Comparison of ENCODE assay signal across 14 cellular contexts in the genomic region with DNA sequence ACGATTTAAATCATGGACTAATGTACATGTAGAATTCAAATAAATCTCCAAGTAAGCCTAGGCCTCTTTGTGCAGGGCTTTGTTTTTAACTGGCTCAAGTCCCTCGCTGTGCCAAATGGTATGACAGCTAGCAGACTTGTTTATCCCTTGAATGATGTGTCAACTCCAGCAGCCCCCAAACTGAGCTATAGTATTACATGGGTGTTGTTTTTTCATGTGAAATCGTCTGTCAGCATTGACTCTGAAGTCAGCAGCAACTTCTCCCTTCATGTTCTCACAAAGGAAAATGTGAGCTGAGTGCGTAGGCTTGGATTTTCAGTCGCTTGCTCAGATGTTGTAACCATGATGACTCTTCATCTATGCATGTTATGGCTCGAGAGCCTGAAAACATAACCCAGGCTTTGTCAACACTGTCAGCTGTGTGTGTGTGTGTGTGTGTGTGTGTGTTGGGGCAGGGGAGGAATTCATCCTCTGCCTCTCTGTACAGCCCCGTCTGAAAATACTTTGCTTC.
A peak's percentile ranks its signal among the peaks of the same experiment; 100 is the strongest.
DNase-seq lines count a peak whose midpoint lies in the region; ATAC-seq and TF ChIP-seq lines count a peak whose summit lies in the region.
"Had no signal": no experiment of that assay in that cellular context is flagged by ENCODE, and none has a peak within 500 bp of the region (broad histone marks: within the 10 kb centered on the region; RNA-seq: fewer than 3 reads in every experiment).

No MANE protein-coding gene starts in this region.

- peaks cover 6% of the 10 kb centered on the region for H3K4me1 Mint-ChIP-seq in activated CD4-positive, alpha-beta memory T cell treated with anti-CD3 and anti-CD28 coated beads for 36 hours (ENCODE audit: low read depth)
- no peaks in the 10 kb centered on the region for H3K4me1 Mint-ChIP-seq in activated CD4-positive, alpha-beta memory T cell treated with anti-CD3 and anti-CD28 coated beads, Interleukin-2, amount 10 ng/mL, durations not matched to agents 7 days and 5 days
- H3K4me1 Mint-ChIP-seq: activated naive CD8-positive, alpha-beta T cell treated with anti-CD3 and anti-CD28 coated beads, Interleukin-2, amount 50 U/mL, for 24 hours; naive thymus-derived CD4-positive, alpha-beta T cell had no signal

- H3K4me1 ChIP-seq in BE2C = no peaks in the 10 kb centered on the region
- H3K4me1 ChIP-seq: BLaER1 treated with 17β-estradiol and CSF1 and Interleukin-3, amounts not matched to agents 10 nM and 100 nM; thyroid gland had no signal

- peaks cover 6% of the 10 kb centered on the region; the same call in 1 of the 2 replicates for H3K27me3 ChIP-seq in BE2C
- H3K27me3 ChIP-seq: BLaER1 treated with 17β-estradiol and CSF1 and Interleukin-3, amounts not matched to agents 10 nM and 100 nM; thyroid gland had no signal

- H3K4me3 ChIP-seq in fibroblast of pulmonary artery (replicated peaks; ENCODE audit: low read depth, low read length) = no peak overlapping the region
- H3K4me3 ChIP-seq in BE2C (ENCODE audit: low read depth, low read length) = no peak overlapping the region
- H3K4me3 ChIP-seq: BLaER1 treated with 17β-estradiol and CSF1 and Interleukin-3, amounts not matched to agents 10 nM and 100 nM; GM12878; thyroid gland had no signal

- no peaks in the 10 kb centered on the region for H3K36me3 Mint-ChIP-seq in activated CD4-positive, alpha-beta memory T cell treated with anti-CD3 and anti-CD28 coated beads for 36 hours
- no peaks in the 10 kb centered on the region for H3K36me3 Mint-ChIP-seq in activated CD4-positive, alpha-beta memory T cell treated with anti-CD3 and anti-CD28 coated beads, Interleukin-2, amount 10 ng/mL, durations not matched to agents 7 days and 5 days (ENCODE audit: low read depth)
- H3K36me3 Mint-ChIP-seq: naive thymus-derived CD4-positive, alpha-beta T cell had no signal

- H3K9me3 ChIP-seq in BE2C = no peaks in the 10 kb centered on the region
- H3K9me3 ChIP-seq: BLaER1 treated with 17β-estradiol and CSF1 and Interleukin-3, amounts not matched to agents 10 nM and 100 nM; thyroid gland had no signal

- DNase-seq in activated CD4-positive, alpha-beta memory T cell treated with anti-CD3 and anti-CD28 coated beads for 36 hours = peak; percentile 20
- DNase-seq in activated CD4-positive, alpha-beta memory T cell treated with anti-CD3 and anti-CD28 coated beads, Interleukin-2, amount 10 ng/mL, durations not matched to agents 7 days and 5 days = no peak
- DNase-seq in RPMI7951 (ENCODE audit: low read depth) (peak; percentile 68), fibroblast of pulmonary artery (ENCODE audit: low read depth) (peak; percentile 98), BE2C (no peak), KG1 (lab: John Stamatoyannopoulos, UW) (no peak)
- peak; percentile 39 for DNase-seq in stimulated activated CD4-positive, alpha-beta T cell treated with anti-CD3 and anti-CD28 coated beads, Interleukin-4, amount 100 ng/mL, for 24 hours
- DNase-seq: activated CD4-positive, CD25-positive, alpha-beta regulatory T cell; activated naive CD8-positive, alpha-beta T cell treated with anti-CD3 and anti-CD28 coated beads, Interleukin-2, amount 50 U/mL, for 24 hours; naive thymus-derived CD4-positive, alpha-beta T cell; thyroid gland had no signal

- no peak for ATAC-seq in GM18870 (IDR thresholded peaks at IDR 0.05; ENCODE audit: unreplicated experiment)
- ATAC-seq: activated naive CD8-positive, alpha-beta T cell treated with anti-CD3 and anti-CD28 coated beads, Interleukin-2, amount 50 U/mL, for 24 hours; GM12878; naive thymus-derived CD4-positive, alpha-beta T cell had no signal

- TF ChIP-seq CTCF in fibroblast of pulmonary artery (IDR thresholded peaks at IDR 0.05; ENCODE audit: low read length, missing control alignments) = no peak
- no peak for TF ChIP-seq CTCF in BE2C (IDR thresholded peaks at IDR 0.05; ENCODE audit: low read depth, low read length)

- POLR2A ChIA-PET in activated CD4-positive, alpha-beta memory T cell treated with anti-CD3 and anti-CD28 coated beads for 36 hours (lab: Charles Lee) = no interaction called here
- POLR2A ChIA-PET in activated CD4-positive, alpha-beta memory T cell treated with anti-CD3 and anti-CD28 coated beads, Interleukin-2, amount 10 ng/mL, durations not matched to agents 7 days and 5 days (lab: Charles Lee) = no interaction called here

- no peak overlapping the region for H3K4me3 Mint-ChIP-seq in activated CD4-positive, alpha-beta memory T cell treated with anti-CD3 and anti-CD28 coated beads for 36 hours
- no peak overlapping the region for H3K4me3 Mint-ChIP-seq in activated CD4-positive, alpha-beta memory T cell treated with anti-CD3 and anti-CD28 coated beads, Interleukin-2, amount 10 ng/mL, durations not matched to agents 7 days and 5 days
- H3K4me3 Mint-ChIP-seq: activated naive CD8-positive, alpha-beta T cell treated with anti-CD3 and anti-CD28 coated beads, Interleukin-2, amount 50 U/mL, for 24 hours; naive thymus-derived CD4-positive, alpha-beta T cell had no signal

- peaks cover 7% of the 10 kb centered on the region for H3K27me3 Mint-ChIP-seq in activated CD4-positive, alpha-beta memory T cell treated with anti-CD3 and anti-CD28 coated beads for 36 hours
- H3K27me3 Mint-ChIP-seq in activated CD4-positive, alpha-beta memory T cell treated with anti-CD3 and anti-CD28 coated beads, Interleukin-2, amount 10 ng/mL, durations not matched to agents 7 days and 5 days = peaks cover 4% of the 10 kb centered on the region

- H3K36me3 ChIP-seq in BE2C = no peaks in the 10 kb centered on the region
- H3K36me3 ChIP-seq: BLaER1 treated with 17β-estradiol and CSF1 and Interleukin-3, amounts not matched to agents 10 nM and 100 nM; thyroid gland had no signal

- H3K27ac Mint-ChIP-seq in activated CD4-positive, alpha-beta memory T cell treated with anti-CD3 and anti-CD28 coated beads for 36 hours = no peak overlapping the region
- H3K27ac Mint-ChIP-seq in activated CD4-positive, alpha-beta memory T cell treated with anti-CD3 and anti-CD28 coated beads, Interleukin-2, amount 10 ng/mL, durations not matched to agents 7 days and 5 days = no peak overlapping the region
- H3K27ac Mint-ChIP-seq: activated naive CD8-positive, alpha-beta T cell treated with anti-CD3 and anti-CD28 coated beads, Interleukin-2, amount 50 U/mL, for 24 hours; naive thymus-derived CD4-positive, alpha-beta T cell had no signal

- CTCF ChIA-PET in activated CD4-positive, alpha-beta memory T cell treated with anti-CD3 and anti-CD28 coated beads for 36 hours (lab: Charles Lee) = interaction anchor here (0.6 kb wide), 1 partner anchor 655 kb away, joined by 5 read pairs; no protein-coding TSS in a partner anchor
- CTCF ChIA-PET in activated CD4-positive, alpha-beta memory T cell treated with anti-CD3 and anti-CD28 coated beads, Interleukin-2, amount 10 ng/mL, durations not matched to agents 7 days and 5 days (lab: Charles Lee) = no interaction called here

- intact Hi-C loops in activated CD4-positive, alpha-beta memory T cell treated with anti-CD3 and anti-CD28 coated beads for 36 hours (cut with micrococcal nuclease) = no loop called here

- no peaks in the 10 kb centered on the region for H3K9me3 Mint-ChIP-seq in activated CD4-positive, alpha-beta memory T cell treated with anti-CD3 and anti-CD28 coated beads for 36 hours
- H3K9me3 Mint-ChIP-seq in activated CD4-positive, alpha-beta memory T cell treated with anti-CD3 and anti-CD28 coated beads, Interleukin-2, amount 10 ng/mL, durations not matched to agents 7 days and 5 days = no peaks in the 10 kb centered on the region
- H3K9me3 Mint-ChIP-seq: activated naive CD8-positive, alpha-beta T cell treated with anti-CD3 and anti-CD28 coated beads, Interleukin-2, amount 50 U/mL, for 24 hours; naive thymus-derived CD4-positive, alpha-beta T cell had no signal

Comparison
In these comparisons a context has a peak if more than half of its experiments do, and no peak if none do; other contexts are left out.
1. DNase-seq: peak in activated CD4-positive, alpha-beta memory T cell treated with anti-CD3 and anti-CD28 coated beads for 36 hours (single experiment), RPMI7951 (single experiment), fibroblast of pulmonary artery (single experiment) and stimulated activated CD4-positive, alpha-beta T cell treated with anti-CD3 and anti-CD28 coated beads, Interleukin-4, amount 100 ng/mL, for 24 hours (single experiment); none in activated CD4-positive, alpha-beta memory T cell treated with anti-CD3 and anti-CD28 coated beads, Interleukin-2, amount 10 ng/mL, durations not matched to agents 7 days and 5 days (single experiment), BE2C (single experiment) and KG1 (single experiment).